In genomic region chr11:63889344-63889743, GRCh38 we compare ENCODE assay signal across 11 cellular contexts. TPM values are rescaled to one million over a fixed set of nuclear protein-coding genes. Genes with fewer than 3 reads are reported as not detected.
DNase-seq lines count a peak whose midpoint lies in the region; ATAC-seq and TF ChIP-seq lines count a peak whose summit lies in the region.
"Had no signal": no experiment of that assay in that cellular context is flagged by ENCODE, and none has a peak within 500 bp of the region (broad histone marks: within the 10 kb centered on the region; RNA-seq: fewer than 3 reads in every experiment).

No MANE protein-coding gene starts in this region.

- H3K27me3 ChIP-seq in ascending aorta (no peaks in the 10 kb centered on the region), left lung (no peaks in the 10 kb centered on the region), subcutaneous abdominal adipose tissue (ENCODE audit: control insufficient read depth in 5 of 5, insufficient read depth in 4 of 5, low read length in 5 of 5) (no peaks in the 10 kb centered on the region)

- H3K36me3 ChIP-seq in ascending aorta: no peaks in the 10 kb centered on the region
- peaks cover 0 to 5% of the 10 kb centered on the region in 2 donors for H3K36me3 ChIP-seq in left lung
- no peaks in the 10 kb centered on the region for H3K36me3 ChIP-seq in subcutaneous abdominal adipose tissue (ENCODE audit: control insufficient read depth in 5 of 5, insufficient read depth in 5 of 5, low read length in 5 of 5)

- H3K4me3 Mint-ChIP-seq in T-helper 2 cell treated with Interferon-gamma antibody and Interleukin-4, amounts not matched to agents 5 μg/mL and 100 μg/mL, for 36 hours: peak overlapping the region; percentile 93

- H3K4me1 Mint-ChIP-seq in T-helper 2 cell treated with Interferon-gamma antibody and Interleukin-4, amounts not matched to agents 5 μg/mL and 100 μg/mL, for 36 hours (ENCODE audit: low read depth): peaks cover 54% of the 10 kb centered on the region

- H3K27ac ChIP-seq in ascending aorta (peak overlapping the region; percentile 73 to 76), left lung (peak overlapping the region; percentile 75 to 93), subcutaneous abdominal adipose tissue (ENCODE audit: low read depth, low read length) (no peak overlapping the region)

- H3K27me3 Mint-ChIP-seq in T-helper 2 cell treated with Interferon-gamma antibody and Interleukin-4, amounts not matched to agents 5 μg/mL and 100 μg/mL, for 36 hours (ENCODE audit: low read depth): no peaks in the 10 kb centered on the region

- H3K4me3 ChIP-seq in ascending aorta (no peak overlapping the region), left lung (peak overlapping the region in 1 of 2 donors; percentile 41), subcutaneous abdominal adipose tissue (ENCODE audit: low read depth in 1 of 5, low read length in 5 of 5) (peak overlapping the region in 2 of 5 donors; percentile 49 to 53)

- ATAC-seq in left lung: peak; percentile 48
- ATAC-seq: SK-N-SH treated with all-trans-retinoic acid at 6 μM for 48 hours had no signal

- peaks cover 33% of the 10 kb centered on the region for H3K36me3 Mint-ChIP-seq in T-helper 2 cell treated with Interferon-gamma antibody and Interleukin-4, amounts not matched to agents 5 μg/mL and 100 μg/mL, for 36 hours (ENCODE audit: low read depth)

- H3K9me3 ChIP-seq in ascending aorta (no peaks in the 10 kb centered on the region), left lung (no peaks in the 10 kb centered on the region), subcutaneous abdominal adipose tissue (ENCODE audit: control insufficient read depth in 5 of 5, low read length in 5 of 5) (no peaks in the 10 kb centered on the region)
- H3K9me3 ChIP-seq: A549 had no signal

- intact Hi-C loops in ascending aorta (cut with DNase I): loop anchor here (5.0 kb wide), 1 partner anchor 52 kb away; the partner anchor contains the start of gene MARK2
- intact Hi-C loops in left lung (cut with DNase I): no loop called here

- peak overlapping the region in 3 of 5 donors; percentile 26 to 81 (median 74) for H3K9ac ChIP-seq in subcutaneous abdominal adipose tissue (ENCODE audit: low read length in 5 of 5)

- no peaks in the 10 kb centered on the region for H3K9me3 Mint-ChIP-seq in T-helper 2 cell treated with Interferon-gamma antibody and Interleukin-4, amounts not matched to agents 5 μg/mL and 100 μg/mL, for 36 hours

- TF ChIP-seq CTCF in ascending aorta (IDR thresholded peaks at IDR 0.05) (no peak), left lung (IDR thresholded peaks at IDR 0.05) (no peak)

- peak overlapping the region; percentile 68 for H3K27ac Mint-ChIP-seq in T-helper 2 cell treated with Interferon-gamma antibody and Interleukin-4, amounts not matched to agents 5 μg/mL and 100 μg/mL, for 36 hours

- no peak for DNase-seq in T-helper 2 cell treated with Interferon-gamma antibody and Interleukin-4, amounts not matched to agents 5 μg/mL and 100 μg/mL, for 36 hours (ENCODE audit: low spot score)
- DNase-seq in T-helper 2 cell (no peak), ascending aorta (ENCODE audit: low spot score in 2 of 2) (no peak), left lung (peak in 1 of 2 donors; percentile 83), NOMO-1 treated with dmso at 0.1 percent for 144 hours (lab: John Stamatoyannopoulos, UW; ENCODE audit: unreplicated experiment) (no peak), COLO668 (lab: John Stamatoyannopoulos, UW; ENCODE audit: unreplicated experiment) (no peak), middle frontal gyrus (ENCODE audit: extremely low spot score, low spot score) (no peak)
- DNase-seq: NCI-H187 had no signal

- peaks cover 8 to 23% of the 10 kb centered on the region in 2 donors for H3K4me1 ChIP-seq in ascending aorta
- H3K4me1 ChIP-seq in left lung: peaks cover 22 to 83% of the 10 kb centered on the region in 2 donors
- H3K4me1 ChIP-seq in subcutaneous abdominal adipose tissue (ENCODE audit: control insufficient read depth in 5 of 5, insufficient read depth in 5 of 5, low read length in 5 of 5): peaks cover 9 to 36% (median 28%) of the 10 kb centered on the region in 5 donors

RNA-seq across cellular contexts. Expression of gene RCOR2, which starts 27.6 kb away (rescaled TPM):
- total RNA-seq in ascending aorta: not detected
- total RNA-seq in left lung: 1 to 10 TPM in 1 of 2 donors, under 1 TPM in 1; 0.45 to 1.4 TPM

RNA-seq across cellular contexts. Expression of gene NAA40, which starts 49.5 kb away (rescaled TPM):
- total RNA-seq in ascending aorta: 3.1 TPM
- total RNA-seq in left lung: 10 to 100 TPM; 15.9 to 16.6 TPM

RNA-seq across cellular contexts. Expression of gene MARK2, which starts 50.4 kb away (rescaled TPM):
- 45.7 TPM for total RNA-seq in ascending aorta
- total RNA-seq in left lung: 10 to 100 TPM; 38.9 to 45.5 TPM
